In the genomic region with DNA sequence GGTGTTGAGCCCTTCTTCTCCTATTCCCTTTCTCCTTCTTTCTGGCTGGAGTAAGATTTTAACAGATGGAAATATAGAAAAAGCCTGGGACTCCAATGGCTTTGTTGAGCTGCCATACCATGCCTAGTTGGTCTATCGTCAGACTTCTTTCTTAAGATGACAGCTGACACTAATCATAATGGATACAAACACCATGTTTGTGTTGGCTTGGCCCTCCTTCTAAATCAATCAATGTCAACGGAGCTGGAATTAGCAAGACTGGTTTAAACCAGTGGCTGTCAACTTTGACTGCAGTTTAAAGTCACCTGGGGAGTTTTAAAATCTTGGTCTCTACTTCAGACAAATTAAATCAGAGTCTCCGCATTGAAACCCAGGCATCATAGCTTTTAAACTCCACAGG, we compare ENCODE assay signal across 32 cellular contexts.
"Had no signal": no experiment of that assay in that cellular context is flagged by ENCODE, and none has a peak within 500 bp of the region (broad histone marks: within the 10 kb centered on the region; RNA-seq: fewer than 3 reads in every experiment).

No MANE protein-coding gene starts in this region.

- H3K27me3 ChIP-seq: ascending aorta, cardiac muscle cell had no signal

- H3K4me1 ChIP-seq: ascending aorta had no signal

- DNase-seq: activated CD4-positive, alpha-beta memory T cell treated with anti-CD3 and anti-CD28 coated beads, Interleukin-2, amount 10 ng/mL, durations not matched to agents 7 days and 5 days; activated CD4-positive, alpha-beta T cell treated with anti-CD3 and anti-CD28 coated beads for 1 hour; activated CD4-positive, alpha-beta T cell treated with anti-CD3 and anti-CD28 coated beads for 48 hours; activated CD4-positive, CD25-positive, alpha-beta regulatory T cell; activated CD8-positive, alpha-beta memory T cell treated with anti-CD3 and anti-CD28 coated beads for 24 hours; activated CD8-positive, alpha-beta memory T cell treated with anti-CD3 and anti-CD28 coated beads, Interleukin-2, amount 10 ng/mL, durations not matched to agents 7 days and 5 days; activated CD8-positive, alpha-beta memory T cell treated with anti-CD3 and anti-CD28 coated beads, Interleukin-2, amount 50 U/mL, for 48 hours; activated effector memory CD4-positive, alpha-beta T cell treated with anti-CD3 and anti-CD28 coated beads, Interleukin-2, amount 50 U/mL, for 16 hours; activated naive CD4-positive, alpha-beta T cell; activated naive CD8-positive, alpha-beta T cell treated with anti-CD3 and anti-CD28 coated beads, Interleukin-2, amount 10 ng/mL, durations not matched to agents 7 days and 5 days; activated T-cell treated with anti-CD3 and anti-CD28 coated beads, Interleukin-2, amount 50 U/mL, for 48 hours; amygdala; MM.1S; MV-4-11; NCI-H1092; NCI-H1436 treated with DMSO at 0.1 percent for 48 hours; NCI-H1694 treated with DMSO at 0.1 percent for 48 hours; NCI-H2029; NCI-H2171 treated with DMSO at 0.1 percent for 48 hours; NCI-H2227 treated with DMSO at 0.1 percent for 48 hours; NCI-H510A treated with DMSO at 0.1 percent for 48 hours; NCI-H526 treated with DMSO at 0.1 percent for 48 hours; SIG-M5; SW 1271; T-helper 1 cell; T-helper 2 cell; T-helper 9 cell; WERI-Rb-1 had no signal

- ATAC-seq: activated CD8-positive, alpha-beta memory T cell treated with anti-CD3 and anti-CD28 coated beads, Interleukin-2, amount 10 ng/mL, durations not matched to agents 7 days and 5 days; Panc1 had no signal

- H3K9me3 ChIP-seq: ascending aorta had no signal

- H3K4me3 ChIP-seq: ascending aorta, cardiac muscle cell had no signal

- H3K36me3 ChIP-seq: ascending aorta, cardiac muscle cell, WERI-Rb-1 had no signal

- H3K9ac ChIP-seq: KMS-11 had no signal

- H3K4me2 ChIP-seq: KMS-11 had no signal

- H3K27ac ChIP-seq: ascending aorta, cardiac muscle cell, KMS-11, WERI-Rb-1 had no signal
